Comparison of ENCODE assay signal across 10 cellular contexts in genomic region chr20:62875419-62876355, GRCh38. TPM values are rescaled to one million over a fixed set of nuclear protein-coding genes. Genes with fewer than 3 reads are reported as not detected.
DNase-seq lines count a peak whose midpoint lies in the region; ATAC-seq, FAIRE-seq and TF ChIP-seq lines count a peak whose summit lies in the region.
"Had no signal": no experiment of that assay in that cellular context is flagged by ENCODE, and none has a peak within 500 bp of the region (broad histone marks: within the 10 kb centered on the region; RNA-seq: fewer than 3 reads in every experiment).

No MANE protein-coding gene starts in this region.

- H4K20me1 ChIP-seq in keratinocyte (ENCODE audit: control insufficient read depth, extremely low read depth, insufficient read depth, low read length) (no peaks in the 10 kb centered on the region), smooth muscle cell (ENCODE audit: low read depth) (no peaks in the 10 kb centered on the region)

- ATAC-seq in A549 (peak; percentile 94), HG03135 (IDR thresholded peaks at IDR 0.05; ENCODE audit: unreplicated experiment) (no peak)

- TF ChIP-seq POLR2A in A549 (IDR thresholded peaks at IDR 0.05; ENCODE audit: low read length), result no peak

- H3K9ac ChIP-seq in keratinocyte (ENCODE audit: control insufficient read depth, extremely low read depth, insufficient read depth, low read length) (no peak overlapping the region), smooth muscle cell (ENCODE audit: low read depth) (peak overlapping the region; percentile 62)

- in situ Hi-C loops in T47D (cut with HindIII; ENCODE audit: low pct_unique_long_range_greater_than_20kb, low sequenced_read_pairs), result no loop called here
- in situ Hi-C loops in GM13976 (cut with MboI; ENCODE audit: low sequenced_read_pairs, unreplicated experiment), result no loop called here

- H3K79me2 ChIP-seq in keratinocyte (ENCODE audit: control insufficient read depth, insufficient read depth, low read length) (no peaks in the 10 kb centered on the region), smooth muscle cell (ENCODE audit: low read depth) (no peaks in the 10 kb centered on the region)

- peak overlapping the region; percentile 84 to 89 for H3K27ac ChIP-seq in A549
- H3K27ac ChIP-seq in keratinocyte (ENCODE audit: control insufficient read depth, insufficient read depth, low read length), result no peak overlapping the region
- peak overlapping the region; percentile 86 for H3K27ac ChIP-seq in smooth muscle cell (ENCODE audit: low read depth)

- dilution Hi-C loops in keratinocyte (cut with MboI; ENCODE audit: extremely low pct_ligation_motif_present, low sequenced_read_pairs), result no loop called here

- H2AFZ ChIP-seq in keratinocyte (ENCODE audit: control insufficient read depth, low read length), result peak overlapping the region; percentile 15
- no peak overlapping the region for H2AFZ ChIP-seq in smooth muscle cell (ENCODE audit: low read depth)

- H3K27me3 ChIP-seq in H7 (ENCODE audit: control insufficient read depth, insufficient read depth, low read length) (no peaks in the 10 kb centered on the region), keratinocyte (ENCODE audit: control insufficient read depth, extremely low read depth, insufficient read depth, low read length) (no peaks in the 10 kb centered on the region), smooth muscle cell (ENCODE audit: low read depth) (no peaks in the 10 kb centered on the region)

- TF ChIP-seq CTCF in A549 (IDR thresholded peaks at IDR 0.05), result peak; percentile 41
- peak; percentile 48 to 62 (median 62) for TF ChIP-seq CTCF in keratinocyte (optimal IDR thresholded peaks at IDR 0.05 in 1 of 3, IDR thresholded peaks at IDR 0.05 in 1 of 3, conservative IDR thresholded peaks at IDR 0.05 in 1 of 3; ENCODE audit: extremely low read depth in 1 of 3, insufficient read depth in 2 of 3, low read length in 3 of 3)
- peak; percentile 20 for TF ChIP-seq CTCF in smooth muscle cell (IDR thresholded peaks at IDR 0.05; ENCODE audit: borderline replicate concordance, insufficient read depth, poor library complexity, severe bottlenecking)
- TF ChIP-seq CTCF in GM13976 (IDR thresholded peaks at IDR 0.05; ENCODE audit: borderline replicate concordance, control extremely low read depth, extremely low read depth, insufficient read depth, missing control alignments), result no peak

- no peaks in the 10 kb centered on the region for H3K9me3 ChIP-seq in A549
- H3K9me3 ChIP-seq in keratinocyte (ENCODE audit: control insufficient read depth, low read depth, low read length), result no peaks in the 10 kb centered on the region
- no peaks in the 10 kb centered on the region for H3K9me3 ChIP-seq in smooth muscle cell (replicated peaks; ENCODE audit: low read depth)

- DNase-seq in A549 (ENCODE audit: low read depth in 1 of 2, low spot score in 1 of 2) (peak; percentile 91 to 94), H7 (peak; percentile 93), NCI-H69 (lab: John Stamatoyannopoulos, UW) (peak; percentile 86), T47D (ENCODE audit: low read depth in 1 of 2, low spot score in 1 of 2) (peak; percentile 93 to 97), keratinocyte (ENCODE audit: low read depth, low spot score) (no peak), smooth muscle cell (lab: John Stamatoyannopoulos, UW; ENCODE audit: unreplicated experiment) (peak; percentile 47), GM13976 (ENCODE audit: low spot score) (no peak)

- no peak for TF ChIP-seq EP300 in A549 (IDR thresholded peaks at IDR 0.05)

- H3F3A ChIP-seq in smooth muscle cell (ENCODE audit: low read depth), result peaks cover 16% of the 10 kb centered on the region

- H3K4me3 ChIP-seq in A549 (peak overlapping the region; percentile 35), H7 (ENCODE audit: insufficient read depth, low read depth, low read length) (no peak overlapping the region), keratinocyte (ENCODE audit: control insufficient read depth in 2 of 3, extremely low read depth in 1 of 3, insufficient read depth in 2 of 3, low read depth in 1 of 3, low read length in 3 of 3) (no peak overlapping the region), smooth muscle cell (no peak overlapping the region)
- H3K4me3 ChIP-seq: GM12878 had no signal

- POLR2A ChIA-PET in A549 (lab: Yijun Ruan, JAX), result interaction anchor here (0.6 to 2.1 kb wide), 7 partner anchors 11 to 81 kb away, joined by 3 to 12 read pairs (median 4); partner anchors contain the start of genes GID8 and TCFL5

- FAIRE-seq in A549 (lab: Jason Lieb, UNC) (no peak), keratinocyte (lab: Jason Lieb, UNC) (no peak)
- FAIRE-seq: colon, GM12878 had no signal

- no peaks in the 10 kb centered on the region for H3K9me1 ChIP-seq in keratinocyte (ENCODE audit: control insufficient read depth, extremely low read depth, insufficient read depth, low read length)

- H3K4me1 ChIP-seq in A549, result peaks cover 15% of the 10 kb centered on the region
- H3K4me1 ChIP-seq in keratinocyte (ENCODE audit: control insufficient read depth, extremely low read depth, insufficient read depth, low read length), result peaks cover 11% of the 10 kb centered on the region
- H3K4me1 ChIP-seq in smooth muscle cell (ENCODE audit: low read depth), result peaks cover 15% of the 10 kb centered on the region

- peak in 1 of 2 experiments; percentile 24; a peak in 1 of 5 replicates for TF ChIP-seq RAD21 in A549 (conservative IDR thresholded peaks at IDR 0.05 in 1 of 2, IDR thresholded peaks at IDR 0.05 in 1 of 2)

- H3K36me3 ChIP-seq in H7 (replicated peaks; ENCODE audit: control insufficient read depth, insufficient read depth, low read length) (no peaks in the 10 kb centered on the region), keratinocyte (ENCODE audit: control insufficient read depth in 2 of 2, extremely low read depth in 1 of 2, insufficient read depth in 2 of 2, low read length in 2 of 2) (peaks cover 0 to 4% of the 10 kb centered on the region in 2 experiments), smooth muscle cell (ENCODE audit: low read depth) (no peaks in the 10 kb centered on the region)

- H3K4me2 ChIP-seq in A549 (peak overlapping the region; percentile 97), keratinocyte (ENCODE audit: control insufficient read depth, extremely low read depth, insufficient read depth, low read depth, low read length) (peak overlapping the region; percentile 37), smooth muscle cell (peak overlapping the region; percentile 76)

- 37% methylated on average over 23 of the region's 34 CpGs for WGBS in A549 (ENCODE audit: missing lambda C conversion rate)
- WGBS in smooth muscle cell (ENCODE audit: low lambda C conversion rate), result 25% methylated on average over 33 of the region's 34 CpGs

- CTCF ChIA-PET in A549 (lab: Yijun Ruan, JAX), result interaction anchor here (0.5 to 8.1 kb wide), 25 partner anchors 12 to 299 kb away, joined by 3 to 121 read pairs (median 5); partner anchors contain the start of gene TCFL5

RNA-seq across cellular contexts. Expression of gene TCFL5, which starts 14.1 kb away (rescaled TPM):
- polyA plus RNA-seq in A549 (2011; rRNA removed) (7.1 and 7.3 TPM in 2 replicates), A549 (2017; fragmentation: RNase III; extraction: RNeasy Plus Mini Kit Qiagen cat#74134 plus additional on column Dnase treatment) (5.1 to 6.1 TPM (median 5.6 TPM) in 3 replicates), keratinocyte (9.9 to 14.6 TPM (median 14.5 TPM) in 3 replicates), smooth muscle cell (6.8 and 12.5 TPM in 2 replicates)
- polyA plus RNA-seq in A549 (2012; cell fraction: cytosol; rRNA removed), result 3.6 and 3.8 TPM in 2 replicates
- 2.2 and 3.4 TPM in 2 replicates for polyA plus RNA-seq in A549 (2012; cell fraction: nucleus; rRNA removed)
- 2.0 and 2.9 TPM in 2 replicates for polyA minus RNA-seq in A549 (2011; rRNA and poly(A)+ RNA removed)
- 25.7 and 36.8 TPM in 2 replicates for total RNA-seq in H7 (2014; rRNA removed; shearing (Covaris generic))
- polyA plus RNA-seq in keratinocyte (2011; ENCODE audit: low read depth), result 17.4 TPM
- 10.9 and 13.6 TPM in 2 replicates for polyA plus RNA-seq in keratinocyte (2011; cell fraction: cytosol; rRNA removed)
- 10.4 and 11.7 TPM in 2 replicates for polyA plus RNA-seq in keratinocyte (2011; cell fraction: nucleus; rRNA removed)
- 9.6 and 10.0 TPM in 2 replicates for polyA plus RNA-seq in keratinocyte (2012; ENCODE audit: low replicate concordance)
- 1.1 to 6.7 TPM (median 5.7 TPM) in 3 replicates for polyA minus RNA-seq in keratinocyte
- polyA minus RNA-seq in keratinocyte (2011; cell fraction: cytosol; rRNA and poly(A)+ RNA removed), result 18.0 TPM
- 2.8 and 4.6 TPM in 2 replicates for polyA minus RNA-seq in keratinocyte (2011; cell fraction: nucleus; rRNA and poly(A)+ RNA removed)
- total RNA-seq in smooth muscle cell, result 9.1 and 9.5 TPM in 2 replicates

RNA-seq across cellular contexts. Expression of gene DIDO1, which starts 50.6 kb away (rescaled TPM):
- polyA plus RNA-seq in A549 (2011; rRNA removed), result 12.6 and 15.3 TPM in 2 replicates
- 7.0 and 8.3 TPM in 2 replicates for polyA plus RNA-seq in A549 (2012; cell fraction: cytosol; rRNA removed)
- polyA plus RNA-seq in A549 (2012; cell fraction: nucleus; rRNA removed), result 30.1 and 39.5 TPM in 2 replicates
- 14.8 to 16.2 TPM (median 15.4 TPM) in 3 replicates for polyA plus RNA-seq in A549 (2017; fragmentation: RNase III; extraction: RNeasy Plus Mini Kit Qiagen cat#74134 plus additional on column Dnase treatment)
- polyA minus RNA-seq in A549 (2011; rRNA and poly(A)+ RNA removed), result 21.1 and 23.1 TPM in 2 replicates
- total RNA-seq in H7 (2014; rRNA removed; shearing (Covaris generic)), result 53.2 and 63.4 TPM in 2 replicates
- polyA plus RNA-seq in keratinocyte, result 11.1 to 19.3 TPM (median 14.2 TPM) in 3 replicates
- polyA plus RNA-seq in keratinocyte (2011; ENCODE audit: low read depth), result 15.1 TPM
- 8.5 and 10.2 TPM in 2 replicates for polyA plus RNA-seq in keratinocyte (2011; cell fraction: cytosol; rRNA removed)
- 47.2 and 48.5 TPM in 2 replicates for polyA plus RNA-seq in keratinocyte (2011; cell fraction: nucleus; rRNA removed)
- 15.8 and 19.5 TPM in 2 replicates for polyA plus RNA-seq in keratinocyte (2012; ENCODE audit: low replicate concordance)
- polyA minus RNA-seq in keratinocyte, result 15.5 to 24.0 TPM (median 22.7 TPM) in 3 replicates
- polyA minus RNA-seq in keratinocyte (2011; cell fraction: cytosol; rRNA and poly(A)+ RNA removed), result 9.8 TPM
- polyA minus RNA-seq in keratinocyte (2011; cell fraction: nucleus; rRNA and poly(A)+ RNA removed), result 28.4 and 41.6 TPM in 2 replicates
- 24.6 and 25.8 TPM in 2 replicates for total RNA-seq in smooth muscle cell
- polyA plus RNA-seq in smooth muscle cell, result 14.4 and 16.0 TPM in 2 replicates

RNA-seq across cellular contexts. Expression of gene COL9A3, which starts 58.8 kb away (rescaled TPM):
- polyA plus RNA-seq in A549 (2011; rRNA removed), result 0.26 and 0.41 TPM in 2 replicates
- polyA plus RNA-seq in A549 (2012; cell fraction: cytosol; rRNA removed), result 0.62 and 0.67 TPM in 2 replicates
- 2.1 and 2.5 TPM in 2 replicates for polyA plus RNA-seq in A549 (2012; cell fraction: nucleus; rRNA removed)
- polyA plus RNA-seq in A549 (2017; fragmentation: RNase III; extraction: RNeasy Plus Mini Kit Qiagen cat#74134 plus additional on column Dnase treatment), result 0.42 to 0.54 TPM (median 0.49 TPM) in 3 replicates
- polyA minus RNA-seq in A549 (2011; rRNA and poly(A)+ RNA removed), result 0.29 TPM in 1 of 2 replicates, not detected in the other
- total RNA-seq in H7 (2014; rRNA removed; shearing (Covaris generic)), result 131 and 139 TPM in 2 replicates
- polyA plus RNA-seq in keratinocyte, result 2.7 to 4.8 TPM (median 3.6 TPM) in 3 replicates
- polyA plus RNA-seq in keratinocyte (2011; ENCODE audit: low read depth), result 0.36 TPM
- polyA plus RNA-seq in keratinocyte (2011; cell fraction: cytosol; rRNA removed), result 1.7 and 3.6 TPM in 2 replicates
- polyA plus RNA-seq in keratinocyte (2011; cell fraction: nucleus; rRNA removed), result 2.0 and 2.6 TPM in 2 replicates
- polyA plus RNA-seq in keratinocyte (2012; ENCODE audit: low replicate concordance), result 1.5 and 7.3 TPM in 2 replicates
- 0.23 to 0.61 TPM in 2 of 3 replicates, not detected in the other for polyA minus RNA-seq in keratinocyte
- polyA minus RNA-seq in keratinocyte (2011; cell fraction: cytosol; rRNA and poly(A)+ RNA removed), result 5.4 TPM
- 0.47 and 0.84 TPM in 2 replicates for polyA minus RNA-seq in keratinocyte (2011; cell fraction: nucleus; rRNA and poly(A)+ RNA removed)
- 23.0 and 30.1 TPM in 2 replicates for total RNA-seq in smooth muscle cell
- 73.3 and 77.4 TPM in 2 replicates for polyA plus RNA-seq in smooth muscle cell

Comparison
In these comparisons a context has a peak if more than half of its experiments do, and no peak if none do; other contexts are left out.
1. DNase-seq: peak in A549 (2 of 2), H7 (single experiment), NCI-H69 (single experiment), T47D (2 of 2) and smooth muscle cell (single experiment); none in keratinocyte (single experiment) and GM13976 (single experiment).
2. H3K4me2 ChIP-seq: peak in every context shown above with its lines; median percentile 97 in A549; 76 in smooth muscle cell; 37 in keratinocyte.